Comparison of ENCODE assay signal across 8 cellular contexts in the genomic region with DNA sequence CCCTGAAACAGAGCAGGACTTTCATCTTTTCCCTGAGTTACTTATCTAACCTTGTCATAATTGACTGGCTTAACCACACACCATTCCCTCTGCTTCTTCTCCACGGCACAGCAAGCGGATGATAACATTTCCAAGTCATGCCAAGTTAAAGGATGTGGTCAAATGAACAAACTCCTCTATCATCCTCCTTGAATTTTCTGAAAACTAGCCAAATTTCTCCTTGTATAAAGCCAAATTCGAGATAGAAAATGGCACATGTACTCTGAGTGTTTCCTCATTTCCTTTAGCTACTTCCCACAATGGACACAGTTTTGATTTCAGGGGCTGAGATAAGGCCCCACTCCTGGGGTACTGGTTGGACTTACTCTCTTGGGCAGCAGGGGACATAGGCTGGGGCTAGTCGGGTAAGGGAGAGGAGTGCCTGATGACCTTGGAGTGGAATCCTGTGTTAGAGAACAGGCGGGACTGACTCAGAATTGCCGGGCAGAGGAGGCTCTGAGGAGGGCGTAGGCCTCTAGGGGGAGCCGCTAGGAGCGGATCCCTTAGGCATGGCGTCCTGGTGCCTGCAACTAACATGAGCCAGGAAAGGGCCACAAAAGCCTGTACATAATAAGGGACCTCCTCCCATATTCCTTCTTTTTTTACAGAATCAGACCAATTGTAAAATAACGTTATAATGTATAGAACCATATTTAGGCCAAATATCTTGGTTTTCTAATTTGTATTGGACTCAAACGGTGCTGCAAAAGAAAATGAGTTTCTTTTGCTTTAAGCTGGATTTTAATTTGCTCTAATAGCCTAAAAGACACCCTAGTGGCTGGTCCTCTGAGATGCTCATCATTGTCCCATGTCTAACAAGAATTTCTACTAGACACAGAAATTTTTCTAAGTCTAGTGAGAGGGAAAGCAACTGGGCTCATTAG. TPM values are rescaled to one million over a fixed set of nuclear protein-coding genes. Genes with fewer than 3 reads are reported as not detected.
A peak's percentile ranks its signal among the peaks of the same experiment; 100 is the strongest.
DNase-seq lines count a peak whose midpoint lies in the region; ATAC-seq and TF ChIP-seq lines count a peak whose summit lies in the region.

No MANE protein-coding gene starts in this region.

- no peak overlapping the region for H3K4me3 ChIP-seq in Karpas-422 (ENCODE audit: low read length)
- no peak overlapping the region for H3K4me3 ChIP-seq in cardiac fibroblast (replicated peaks in 1 of 2; ENCODE audit: low read depth in 2 of 2, low read length in 2 of 2)
- no peak overlapping the region for H3K4me3 ChIP-seq in mesendoderm (ENCODE audit: low read length)

- H3K79me1 ChIP-seq in mesendoderm (ENCODE audit: low read length): no peaks in the 10 kb centered on the region

- H3K23ac ChIP-seq in mesendoderm (ENCODE audit: low read length): no peak overlapping the region

- no peak overlapping the region for H2AFZ ChIP-seq in Karpas-422 (ENCODE audit: low read length)

- H3K4ac ChIP-seq in mesendoderm (ENCODE audit: low read depth, low read length): no peak overlapping the region

- no peaks in the 10 kb centered on the region for H4K20me1 ChIP-seq in Karpas-422 (ENCODE audit: insufficient read depth, low read depth, low read length)

- DNase-seq in DMS53 treated with DMSO at 0.1 percent for 48 hours (lab: John Stamatoyannopoulos, UW; ENCODE audit: unreplicated experiment) (peak; percentile 18), Karpas-422 (peak; percentile 72), cardiac fibroblast (ENCODE audit: low read depth in 2 of 2) (peak; percentile 76 to 90), mesendoderm (peak; percentile 83), NCI-H1105 treated with DMSO at 0.1 percent for 48 hours (lab: John Stamatoyannopoulos, UW) (no peak), MV-4-11 (lab: John Stamatoyannopoulos, UW) (no peak)

- no peak overlapping the region for H4K5ac ChIP-seq in mesendoderm (ENCODE audit: low read length)

- no peaks in the 10 kb centered on the region for H3K36me3 ChIP-seq in Karpas-422 (ENCODE audit: insufficient read depth, low read length)
- no peaks in the 10 kb centered on the region for H3K36me3 ChIP-seq in mesendoderm (ENCODE audit: control insufficient read depth, insufficient read depth, low read length)

- H3K27ac ChIP-seq in Karpas-422 (ENCODE audit: low read length) (no peak overlapping the region), mesendoderm (ENCODE audit: low read depth, low read length) (no peak overlapping the region)

- no peak overlapping the region for H3K18ac ChIP-seq in mesendoderm (ENCODE audit: low read length)

- no peak overlapping the region for H2BK5ac ChIP-seq in mesendoderm (ENCODE audit: low read length)

- H3K79me2 ChIP-seq in Karpas-422 (ENCODE audit: low read length) (no peaks in the 10 kb centered on the region), mesendoderm (ENCODE audit: control insufficient read depth, insufficient read depth, low read length) (no peaks in the 10 kb centered on the region)

- H3K4me1 ChIP-seq in Karpas-422 (ENCODE audit: low read length) (no peaks in the 10 kb centered on the region), mesendoderm (ENCODE audit: control insufficient read depth, low read depth, low read length) (no peaks in the 10 kb centered on the region)

- no CpG with 5 or more reads among the region's 12 CpGs for WGBS in mesendoderm (ENCODE audit: extremely low coverage, insufficient coverage, low lambda C conversion rate)

- H3K27me3 ChIP-seq in Karpas-422 (ENCODE audit: low read length) (no peaks in the 10 kb centered on the region), mesendoderm (ENCODE audit: insufficient read depth, low read length, poor library complexity) (no peaks in the 10 kb centered on the region)

- H3K9me2 ChIP-seq in Karpas-422 (replicated peaks; ENCODE audit: insufficient read depth, low read length): no peaks in the 10 kb centered on the region

- no peaks in the 10 kb centered on the region for H3K9me3 ChIP-seq in Karpas-422 (ENCODE audit: low read length)

- H3K9ac ChIP-seq in Karpas-422 (ENCODE audit: low read length) (no peak overlapping the region), mesendoderm (ENCODE audit: low read length) (no peak overlapping the region)

- H3K56ac ChIP-seq in mesendoderm (ENCODE audit: low read length): no peak overlapping the region

- H3K4me2 ChIP-seq in Karpas-422 (ENCODE audit: low read depth, low read length, poor library complexity, severe bottlenecking): no peak overlapping the region
- no peak overlapping the region for H3K4me2 ChIP-seq in mesendoderm (ENCODE audit: low read length)

- no peak overlapping the region for H2AK5ac ChIP-seq in mesendoderm (ENCODE audit: low read length)

- peak; percentile 83 for TF ChIP-seq CTCF in cardiac fibroblast (IDR thresholded peaks at IDR 0.05; ENCODE audit: low read depth, low read length)

- no peak overlapping the region for H2BK120ac ChIP-seq in mesendoderm (ENCODE audit: low read depth, low read length)

- ATAC-seq in HG03097 (IDR thresholded peaks at IDR 0.05; ENCODE audit: low FRiP score, unreplicated experiment) (no peak), GM21423 (IDR thresholded peaks at IDR 0.05; ENCODE audit: unreplicated experiment) (no peak)

- no peak overlapping the region for H4K8ac ChIP-seq in mesendoderm (ENCODE audit: low read depth, low read length)

- no peak overlapping the region for H2BK15ac ChIP-seq in mesendoderm (replicated peaks; ENCODE audit: low read depth)

RNA-seq across cellular contexts. Expression of a gene that starts 20.4 kb away (rescaled TPM):
- 62.7 and 66.7 TPM in 2 replicates for total RNA-seq in Karpas-422 (2014; rRNA removed; shearing (Covaris generic); ENCODE audit: low replicate concordance)
- 15.7 TPM for polyA plus RNA-seq in mesendoderm (2013, experiment 1 of 2)
- 16.5 TPM for polyA plus RNA-seq in mesendoderm (2013, experiment 2 of 2)

Comparison
In these comparisons a context has a peak if more than half of its experiments do, and no peak if none do; other contexts are left out.
1. DNase-seq: peak in DMS53 treated with DMSO at 0.1 percent for 48 hours (single experiment), Karpas-422 (single experiment), cardiac fibroblast (2 of 2) and mesendoderm (single experiment); none in NCI-H1105 treated with DMSO at 0.1 percent for 48 hours (single experiment) and MV-4-11 (single experiment).